ENCODE assay signal across 10 cellular contexts in the genomic region with DNA sequence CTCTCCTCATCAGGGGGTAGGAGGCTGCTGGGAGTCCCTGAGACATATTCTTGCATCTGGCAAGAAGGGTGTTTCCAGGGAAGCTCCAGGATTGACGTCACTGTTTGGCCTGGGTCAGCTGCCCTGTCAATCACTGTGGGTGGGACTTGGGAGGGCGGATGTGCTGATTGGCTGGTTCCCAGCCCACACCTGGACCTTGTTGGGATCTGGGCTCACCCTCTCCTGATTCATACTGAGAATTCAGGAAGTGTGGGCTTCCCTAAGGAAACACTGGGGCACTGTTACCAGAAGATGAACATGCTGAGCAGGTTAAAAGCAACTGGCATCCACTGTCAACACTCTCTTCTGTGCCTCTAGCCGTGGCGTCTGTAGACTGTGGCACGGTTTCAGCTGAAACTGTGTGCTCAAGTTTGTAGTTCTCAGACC. TPM values are rescaled to one million over a fixed set of nuclear protein-coding genes. Genes with fewer than 3 reads are reported as not detected.
DNase-seq lines count a peak whose midpoint lies in the region; ATAC-seq and TF ChIP-seq lines count a peak whose summit lies in the region.
"Had no signal": no experiment of that assay in that cellular context is flagged by ENCODE, and none has a peak within 500 bp of the region (broad histone marks: within the 10 kb centered on the region; RNA-seq: fewer than 3 reads in every experiment).

No MANE protein-coding gene starts in this region.

- no peak overlapping the region for H3K27ac ChIP-seq in body of pancreas
- no peak overlapping the region for H3K27ac ChIP-seq in iPS-18a (ENCODE audit: low read length)
- H3K27ac ChIP-seq in thyroid gland: no peak overlapping the region
- H3K27ac ChIP-seq in tibial artery: no peak overlapping the region

- H3K9ac ChIP-seq in iPS-18a (ENCODE audit: low read length): peak overlapping the region; percentile 28

- DNase-seq in NCI-H748 (lab: John Stamatoyannopoulos, UW; ENCODE audit: unreplicated experiment) (peak; percentile 5), NCI-H748 treated with DMSO at 0.1 percent for 48 hours (lab: John Stamatoyannopoulos, UW) (no peak), body of pancreas (peak in 3 of 4 donors; percentile 20 to 35 (median 31)), thyroid gland (peak; percentile 14 to 19), NCI-H2227 (lab: John Stamatoyannopoulos, UW; ENCODE audit: unreplicated experiment) (no peak), tibial artery (no peak)
- no peak for DNase-seq in activated effector memory CD4-positive, alpha-beta T cell treated with Interleukin-2 at 50 U/mL for 16 hours
- DNase-seq: activated T-cell treated with anti-CD3 and anti-CD28 coated beads, Interleukin-2, amount 50 U/mL, for 72 hours; naive thymus-derived CD4-positive, alpha-beta T cell had no signal

- H3K36me3 ChIP-seq in body of pancreas (replicated peaks in 1 of 2; ENCODE audit: insufficient read depth in 1 of 2, low read depth in 2 of 2) (no peaks in the 10 kb centered on the region), iPS-18a (ENCODE audit: control insufficient read depth, low read depth, low read length) (no peaks in the 10 kb centered on the region), thyroid gland (no peaks in the 10 kb centered on the region), tibial artery (no peaks in the 10 kb centered on the region)

- TF ChIP-seq POLR2A in body of pancreas (IDR thresholded peaks at IDR 0.05): no peak
- TF ChIP-seq POLR2A in thyroid gland (IDR thresholded peaks at IDR 0.05): no peak

- H3K9me3 ChIP-seq in body of pancreas: no peaks in the 10 kb centered on the region
- H3K9me3 ChIP-seq in iPS-18a (ENCODE audit: control insufficient read depth, low read depth, low read length): no peaks in the 10 kb centered on the region
- H3K9me3 ChIP-seq in thyroid gland: no peaks in the 10 kb centered on the region
- no peaks in the 10 kb centered on the region for H3K9me3 ChIP-seq in tibial artery

- no peak for TF ChIP-seq CTCF in body of pancreas (IDR thresholded peaks at IDR 0.05)
- TF ChIP-seq CTCF in thyroid gland (IDR thresholded peaks at IDR 0.05): no peak
- TF ChIP-seq CTCF in tibial artery (IDR thresholded peaks at IDR 0.05): no peak

- WGBS in body of pancreas, 2 donors: 39 to 64% methylated on average over 3 to 5 of the region's 5 CpGs
- 19 to 57% methylated on average over 4 to 5 of the region's 5 CpGs for WGBS in thyroid gland, 2 donors

- no peaks in the 10 kb centered on the region for H3K4me1 ChIP-seq in body of pancreas
- H3K4me1 ChIP-seq in iPS-18a (ENCODE audit: control insufficient read depth, low read depth, low read length): peaks cover 6% of the 10 kb centered on the region
- H3K4me1 ChIP-seq in thyroid gland: no peaks in the 10 kb centered on the region
- H3K4me1 ChIP-seq in tibial artery: no peaks in the 10 kb centered on the region

- H3K4me3 ChIP-seq in body of pancreas (no peak overlapping the region), iPS-18a (ENCODE audit: low read length) (peak overlapping the region; percentile 43), thyroid gland (replicated peaks in 1 of 3) (no peak overlapping the region), tibial artery (no peak overlapping the region)

- no peak for ATAC-seq in body of pancreas
- ATAC-seq: activated T-cell treated with anti-CD3 and anti-CD28 coated beads, Interleukin-2, amount 50 U/mL, for 72 hours; naive thymus-derived CD4-positive, alpha-beta T cell had no signal

- intact Hi-C loops in body of pancreas (cut with DNase I) (no loop called here), thyroid gland (cut with DNase I) (no loop called here), tibial artery (cut with DNase I; ENCODE audit: low total_unique reads) (no loop called here)

- H3K27me3 ChIP-seq in body of pancreas (no peaks in the 10 kb centered on the region), iPS-18a (ENCODE audit: control insufficient read depth, insufficient read depth, low read length) (no peaks in the 10 kb centered on the region), thyroid gland (no peaks in the 10 kb centered on the region), tibial artery (no peaks in the 10 kb centered on the region)

RNA-seq across cellular contexts. Expression of gene CDH26, which starts 36.5 kb away (rescaled TPM):
- total RNA-seq in body of pancreas (under 1 TPM; 0.26 to 0.33 TPM), thyroid gland (1 to 10 TPM in 3 of 4 donors, under 1 TPM in 1; 0.56 to 2.5 (median 1.5) TPM)

RNA-seq across cellular contexts. Expression of gene FAM217B, which starts 54.5 kb away (rescaled TPM):
- total RNA-seq in body of pancreas (1 to 10 TPM; 2.6 to 3.6 TPM), thyroid gland (10 to 100 TPM in 3 of 4 donors, 1 to 10 TPM in 1; 9.4 to 15.9 (median 12.9) TPM)

RNA-seq across cellular contexts. Expression of gene PPP1R3D, which starts 54.6 kb away (rescaled TPM):
- total RNA-seq in body of pancreas: 1 to 10 TPM; 6.0 to 6.3 TPM
- total RNA-seq in thyroid gland: 10 to 100 TPM in 1 of 4 donors, 1 to 10 TPM in 3; 7.1 to 10.4 (median 7.6) TPM

Comparison
In these comparisons a context has a peak if more than half of its experiments do, and no peak if none do; other contexts are left out.
1. DNase-seq: peak in NCI-H748 (single experiment), body of pancreas (3 of 4) and thyroid gland (2 of 2); none in NCI-H748 treated with DMSO at 0.1 percent for 48 hours (single experiment), NCI-H2227 (single experiment), activated effector memory CD4-positive, alpha-beta T cell treated with Interleukin-2 at 50 U/mL for 16 hours (single experiment) and tibial artery (0 of 2).